1 cellular context compared by ENCODE assay signal in genomic region chr7:158680754-158681153, GRCh38.
TF ChIP-seq lines count a peak whose summit lies in the region.

No MANE protein-coding gene starts in this region.

TF ChIP-seq in IMR-90, 13 proteins besides CTCF, POLR2A, EP300 and RAD21 (continued from another document):
- TF ChIP-seq RFX5 (IDR thresholded peaks at IDR 0.05; ENCODE audit: low read depth, low read length): no peak
- no peak for TF ChIP-seq MAZ (IDR thresholded peaks at IDR 0.05; ENCODE audit: borderline replicate concordance, low read depth, low read length)
- TF ChIP-seq MAFK (IDR thresholded peaks at IDR 0.05; ENCODE audit: low read depth, low read length): no peak
- no peak for TF ChIP-seq CEBPB (IDR thresholded peaks at IDR 0.05; ENCODE audit: low read depth, low read length)
